3 cellular contexts compared by ENCODE assay signal in the genomic region with DNA sequence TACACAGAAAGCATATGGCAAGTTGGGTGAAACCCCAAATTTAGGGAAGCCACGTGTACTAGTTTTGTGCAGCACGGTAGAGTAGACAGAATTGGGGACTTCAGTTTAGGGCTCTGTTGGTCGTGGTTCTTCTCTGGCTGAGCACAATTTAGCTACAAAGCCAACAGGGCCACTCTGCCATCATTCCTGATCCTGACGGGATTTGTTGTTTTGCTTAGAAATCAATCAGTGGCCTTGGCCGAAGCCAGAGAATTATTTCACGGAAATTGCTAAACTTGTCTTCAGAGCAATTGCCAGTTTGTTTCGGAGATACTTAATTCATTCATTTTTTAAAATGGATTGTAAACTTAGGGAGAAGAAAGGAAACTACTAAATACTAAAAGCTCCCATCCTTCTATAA.
A peak's percentile ranks its signal among the peaks of the same experiment; 100 is the strongest.
TF ChIP-seq lines count a peak whose summit lies in the region.

No MANE protein-coding gene starts in this region.

TF ChIP-seq in liver, 16 proteins besides CTCF, POLR2A, EP300 and RAD21 (continued from another document):
- peak in 1 of 2 donors; percentile 17 for TF ChIP-seq HNF4A (conservative IDR thresholded peaks at IDR 0.05)
- no peak for TF ChIP-seq FOXA2 (IDR thresholded peaks at IDR 0.05)
- peak; percentile 15 for TF ChIP-seq YY1 (IDR thresholded peaks at IDR 0.05)

TF ChIP-seq in HepG2, 621 proteins besides CTCF, POLR2A, EP300 and RAD21 (continued from another document):
- TF ChIP-seq SRSF9 (IDR thresholded peaks at IDR 0.05; ENCODE audit: borderline replicate concordance, insufficient read depth, low read depth, low read length, poor library complexity, severe bottlenecking) = no peak
- TF ChIP-seq, protein P1, sequence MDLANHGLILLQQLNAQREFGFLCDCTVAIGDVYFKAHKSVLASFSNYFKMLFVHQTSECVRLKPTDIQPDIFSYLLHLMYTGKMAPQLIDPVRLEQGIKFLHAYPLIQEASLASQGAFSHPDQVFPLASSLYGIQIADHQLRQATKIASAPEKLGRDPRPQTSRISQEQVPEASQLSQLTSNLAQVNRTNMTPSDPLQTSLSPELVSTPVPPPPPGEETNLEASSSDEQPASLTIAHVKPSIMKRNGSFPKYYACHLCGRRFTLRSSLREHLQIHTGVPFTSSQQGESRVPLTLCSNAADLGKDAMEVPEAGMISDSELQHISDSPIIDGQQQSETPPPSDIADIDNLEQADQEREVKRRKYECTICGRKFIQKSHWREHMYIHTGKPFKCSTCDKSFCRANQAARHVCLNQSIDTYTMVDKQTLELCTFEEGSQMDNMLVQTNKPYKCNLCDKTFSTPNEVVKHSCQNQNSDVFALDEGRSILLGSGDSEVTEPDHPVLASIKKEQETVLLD (CRISPR knock-in tag; IDR thresholded peaks at IDR 0.05; ENCODE audit: low read depth) = no peak
- TF ChIP-seq MZF1 (CRISPR knock-in tag; IDR thresholded peaks at IDR 0.05; ENCODE audit: borderline replicate concordance) = no peak
- no peak for TF ChIP-seq KDM5B (CRISPR knock-in tag; IDR thresholded peaks at IDR 0.05; ENCODE audit: borderline replicate concordance)
TF ChIP-seq in HepG2: peak in this region for 0.

TF ChIP-seq in GM12878, 131 proteins besides CTCF, POLR2A, EP300 and RAD21:
- TF ChIP-seq NKRF (conservative IDR thresholded peaks at IDR 0.05) (no peak), KLF5 (IDR thresholded peaks at IDR 0.05; ENCODE audit: partially characterized antibody) (no peak), CBX3 (IDR thresholded peaks at IDR 0.05; ENCODE audit: borderline replicate concordance, low read depth) (no peak), STAT3 (IDR thresholded peaks at IDR 0.05; ENCODE audit: low read depth, low read length) (no peak), RFX5 (IDR thresholded peaks at IDR 0.05; ENCODE audit: low read depth, low read length) (no peak), SP1 (IDR thresholded peaks at IDR 0.05; ENCODE audit: low read depth, low read length) (no peak), BACH1 (IDR thresholded peaks at IDR 0.05; ENCODE audit: borderline replicate concordance) (no peak), IKZF2 (IDR thresholded peaks at IDR 0.05) (no peak), RB1 (IDR thresholded peaks at IDR 0.05; ENCODE audit: borderline replicate concordance) (no peak), PKNOX1 (IDR thresholded peaks at IDR 0.05) (no peak), MTA3 (IDR thresholded peaks at IDR 0.05; ENCODE audit: borderline replicate concordance, low read length) (no peak)
- TF ChIP-seq, protein P2, sequence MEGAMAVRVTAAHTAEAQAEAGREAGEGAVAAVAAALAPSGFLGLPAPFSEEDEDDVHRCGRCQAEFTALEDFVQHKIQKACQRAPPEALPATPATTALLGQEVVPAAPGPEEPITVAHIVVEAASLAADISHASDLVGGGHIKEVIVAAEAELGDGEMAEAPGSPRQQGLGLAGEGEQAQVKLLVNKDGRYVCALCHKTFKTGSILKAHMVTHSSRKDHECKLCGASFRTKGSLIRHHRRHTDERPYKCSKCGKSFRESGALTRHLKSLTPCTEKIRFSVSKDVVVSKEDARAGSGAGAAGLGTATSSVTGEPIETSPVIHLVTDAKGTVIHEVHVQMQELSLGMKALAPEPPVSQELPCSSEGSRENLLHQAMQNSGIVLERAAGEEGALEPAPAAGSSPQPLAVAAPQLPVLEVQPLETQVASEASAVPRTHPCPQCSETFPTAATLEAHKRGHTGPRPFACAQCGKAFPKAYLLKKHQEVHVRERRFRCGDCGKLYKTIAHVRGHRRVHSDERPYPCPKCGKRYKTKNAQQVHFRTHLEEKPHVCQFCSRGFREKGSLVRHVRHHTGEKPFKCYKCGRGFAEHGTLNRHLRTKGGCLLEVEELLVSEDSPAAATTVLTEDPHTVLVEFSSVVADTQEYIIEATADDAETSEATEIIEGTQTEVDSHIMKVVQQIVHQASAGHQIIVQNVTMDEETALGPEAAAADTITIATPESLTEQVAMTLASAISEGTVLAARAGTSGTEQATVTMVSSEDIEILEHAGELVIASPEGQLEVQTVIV (IDR thresholded peaks at IDR 0.05; ENCODE audit: borderline replicate concordance, partially characterized antibody) = no peak
- TF ChIP-seq, protein P3, sequence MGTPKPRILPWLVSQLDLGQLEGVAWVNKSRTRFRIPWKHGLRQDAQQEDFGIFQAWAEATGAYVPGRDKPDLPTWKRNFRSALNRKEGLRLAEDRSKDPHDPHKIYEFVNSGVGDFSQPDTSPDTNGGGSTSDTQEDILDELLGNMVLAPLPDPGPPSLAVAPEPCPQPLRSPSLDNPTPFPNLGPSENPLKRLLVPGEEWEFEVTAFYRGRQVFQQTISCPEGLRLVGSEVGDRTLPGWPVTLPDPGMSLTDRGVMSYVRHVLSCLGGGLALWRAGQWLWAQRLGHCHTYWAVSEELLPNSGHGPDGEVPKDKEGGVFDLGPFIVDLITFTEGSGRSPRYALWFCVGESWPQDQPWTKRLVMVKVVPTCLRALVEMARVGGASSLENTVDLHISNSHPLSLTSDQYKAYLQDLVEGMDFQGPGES (IDR thresholded peaks at IDR 0.05) = no peak
- TF ChIP-seq, protein P4, sequence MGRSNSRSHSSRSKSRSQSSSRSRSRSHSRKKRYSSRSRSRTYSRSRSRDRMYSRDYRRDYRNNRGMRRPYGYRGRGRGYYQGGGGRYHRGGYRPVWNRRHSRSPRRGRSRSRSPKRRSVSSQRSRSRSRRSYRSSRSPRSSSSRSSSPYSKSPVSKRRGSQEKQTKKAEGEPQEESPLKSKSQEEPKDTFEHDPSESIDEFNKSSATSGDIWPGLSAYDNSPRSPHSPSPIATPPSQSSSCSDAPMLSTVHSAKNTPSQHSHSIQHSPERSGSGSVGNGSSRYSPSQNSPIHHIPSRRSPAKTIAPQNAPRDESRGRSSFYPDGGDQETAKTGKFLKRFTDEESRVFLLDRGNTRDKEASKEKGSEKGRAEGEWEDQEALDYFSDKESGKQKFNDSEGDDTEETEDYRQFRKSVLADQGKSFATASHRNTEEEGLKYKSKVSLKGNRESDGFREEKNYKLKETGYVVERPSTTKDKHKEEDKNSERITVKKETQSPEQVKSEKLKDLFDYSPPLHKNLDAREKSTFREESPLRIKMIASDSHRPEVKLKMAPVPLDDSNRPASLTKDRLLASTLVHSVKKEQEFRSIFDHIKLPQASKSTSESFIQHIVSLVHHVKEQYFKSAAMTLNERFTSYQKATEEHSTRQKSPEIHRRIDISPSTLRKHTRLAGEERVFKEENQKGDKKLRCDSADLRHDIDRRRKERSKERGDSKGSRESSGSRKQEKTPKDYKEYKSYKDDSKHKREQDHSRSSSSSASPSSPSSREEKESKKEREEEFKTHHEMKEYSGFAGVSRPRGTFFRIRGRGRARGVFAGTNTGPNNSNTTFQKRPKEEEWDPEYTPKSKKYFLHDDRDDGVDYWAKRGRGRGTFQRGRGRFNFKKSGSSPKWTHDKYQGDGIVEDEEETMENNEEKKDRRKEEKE (IDR thresholded peaks at IDR 0.05) = no peak
- TF ChIP-seq, protein P5, sequence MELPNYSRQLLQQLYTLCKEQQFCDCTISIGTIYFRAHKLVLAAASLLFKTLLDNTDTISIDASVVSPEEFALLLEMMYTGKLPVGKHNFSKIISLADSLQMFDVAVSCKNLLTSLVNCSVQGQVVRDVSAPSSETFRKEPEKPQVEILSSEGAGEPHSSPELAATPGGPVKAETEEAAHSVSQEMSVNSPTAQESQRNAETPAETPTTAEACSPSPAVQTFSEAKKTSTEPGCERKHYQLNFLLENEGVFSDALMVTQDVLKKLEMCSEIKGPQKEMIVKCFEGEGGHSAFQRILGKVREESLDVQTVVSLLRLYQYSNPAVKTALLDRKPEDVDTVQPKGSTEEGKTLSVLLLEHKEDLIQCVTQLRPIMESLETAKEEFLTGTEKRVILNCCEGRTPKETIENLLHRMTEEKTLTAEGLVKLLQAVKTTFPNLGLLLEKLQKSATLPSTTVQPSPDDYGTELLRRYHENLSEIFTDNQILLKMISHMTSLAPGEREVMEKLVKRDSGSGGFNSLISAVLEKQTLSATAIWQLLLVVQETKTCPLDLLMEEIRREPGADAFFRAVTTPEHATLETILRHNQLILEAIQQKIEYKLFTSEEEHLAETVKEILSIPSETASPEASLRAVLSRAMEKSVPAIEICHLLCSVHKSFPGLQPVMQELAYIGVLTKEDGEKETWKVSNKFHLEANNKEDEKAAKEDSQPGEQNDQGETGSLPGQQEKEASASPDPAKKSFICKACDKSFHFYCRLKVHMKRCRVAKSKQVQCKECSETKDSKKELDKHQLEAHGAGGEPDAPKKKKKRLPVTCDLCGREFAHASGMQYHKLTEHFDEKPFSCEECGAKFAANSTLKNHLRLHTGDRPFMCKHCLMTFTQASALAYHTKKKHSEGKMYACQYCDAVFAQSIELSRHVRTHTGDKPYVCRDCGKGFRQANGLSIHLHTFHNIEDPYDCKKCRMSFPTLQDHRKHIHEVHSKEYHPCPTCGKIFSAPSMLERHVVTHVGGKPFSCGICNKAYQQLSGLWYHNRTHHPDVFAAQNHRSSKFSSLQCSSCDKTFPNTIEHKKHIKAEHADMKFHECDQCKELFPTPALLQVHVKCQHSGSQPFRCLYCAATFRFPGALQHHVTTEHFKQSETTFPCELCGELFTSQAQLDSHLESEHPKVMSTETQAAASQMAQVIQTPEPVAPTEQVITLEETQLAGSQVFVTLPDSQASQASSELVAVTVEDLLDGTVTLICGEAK (IDR thresholded peaks at IDR 0.05; ENCODE audit: borderline replicate concordance) = no peak
